21 cellular contexts compared by ENCODE assay signal in genomic region chr6:68008445-68008844, GRCh38.
DNase-seq lines count a peak whose midpoint lies in the region; ATAC-seq and TF ChIP-seq lines count a peak whose summit lies in the region.
"Had no signal": no experiment of that assay in that cellular context is flagged by ENCODE, and none has a peak within 500 bp of the region (broad histone marks: within the 10 kb centered on the region; RNA-seq: fewer than 3 reads in every experiment).

No MANE protein-coding gene starts in this region.

- H3K27me3 Mint-ChIP-seq in activated CD4-positive, alpha-beta memory T cell treated with anti-CD3 and anti-CD28 coated beads for 36 hours, result no peaks in the 10 kb centered on the region
- H3K27me3 Mint-ChIP-seq: activated CD4-positive, alpha-beta T cell treated with anti-CD3 and anti-CD28 coated beads, Interleukin-2, amount 10 ng/mL, durations not matched to agents 7 days and 5 days had no signal

- ATAC-seq in GM18870 (IDR thresholded peaks at IDR 0.05; ENCODE audit: unreplicated experiment) (peak; percentile 63), HG03025 (IDR thresholded peaks at IDR 0.05; ENCODE audit: low FRiP score, unreplicated experiment) (peak; percentile 55)
- ATAC-seq: foreskin keratinocyte, sciatic nerve had no signal

- intact Hi-C loops in activated CD4-positive, alpha-beta memory T cell treated with anti-CD3 and anti-CD28 coated beads for 36 hours (cut with micrococcal nuclease), result no loop called here

- CTCF ChIA-PET in activated CD4-positive, alpha-beta memory T cell treated with anti-CD3 and anti-CD28 coated beads for 36 hours (lab: Charles Lee), result no interaction called here

- H3K4me3 Mint-ChIP-seq in activated CD4-positive, alpha-beta memory T cell treated with anti-CD3 and anti-CD28 coated beads for 36 hours, result no peak overlapping the region
- H3K4me3 Mint-ChIP-seq: activated CD4-positive, alpha-beta T cell treated with anti-CD3 and anti-CD28 coated beads, Interleukin-2, amount 10 ng/mL, durations not matched to agents 7 days and 5 days; neural progenitor cell; T-helper 1 cell treated with Interleukin-12 subunit alpha and Interleukin-12 subunit beta and Interleukin-4 antibody, amounts not matched to agents 30 μg/mL and 1 μg/mL, for 36 hours had no signal

- POLR2A ChIA-PET in activated CD4-positive, alpha-beta memory T cell treated with anti-CD3 and anti-CD28 coated beads for 36 hours (lab: Charles Lee), result no interaction called here

- H3K36me3 Mint-ChIP-seq in activated CD4-positive, alpha-beta memory T cell treated with anti-CD3 and anti-CD28 coated beads for 36 hours, result no peaks in the 10 kb centered on the region
- H3K36me3 Mint-ChIP-seq: neural progenitor cell had no signal

- no peak for TF ChIP-seq CTCF in foreskin fibroblast (IDR thresholded peaks at IDR 0.05; ENCODE audit: low read depth, low read length)

- H3K4me1 Mint-ChIP-seq in activated CD4-positive, alpha-beta memory T cell treated with anti-CD3 and anti-CD28 coated beads for 36 hours (ENCODE audit: low read depth), result no peaks in the 10 kb centered on the region
- H3K4me1 Mint-ChIP-seq: activated CD4-positive, alpha-beta T cell treated with anti-CD3 and anti-CD28 coated beads, Interleukin-2, amount 10 ng/mL, durations not matched to agents 7 days and 5 days; neural progenitor cell had no signal

- DNase-seq in MV-4-11 (lab: John Stamatoyannopoulos, UW), result peak; percentile 77
- DNase-seq in foreskin fibroblast, result peak; percentile 19 to 49
- DNase-seq in DMS 273 (lab: John Stamatoyannopoulos, UW; ENCODE audit: unreplicated experiment), result no peak
- no peak for DNase-seq in HT-29 (ENCODE audit: low spot score)
- no peak for DNase-seq in NCI-H2081 treated with DMSO at 0.1 percent for 48 hours (lab: John Stamatoyannopoulos, UW)
- DNase-seq in activated CD4-positive, alpha-beta memory T cell treated with anti-CD3 and anti-CD28 coated beads for 36 hours, result no peak
- DNase-seq: activated CD4-positive, alpha-beta T cell treated with anti-CD3 and anti-CD28 coated beads, Interleukin-2, amount 10 ng/mL, durations not matched to agents 7 days and 5 days; BE2C; foreskin keratinocyte; mammary epithelial cell; NCI-H510A treated with DMSO at 0.1 percent for 48 hours; RPMI8226; stimulated activated naive CD4-positive, alpha-beta T cell had no signal

- H3K4me3 ChIP-seq in foreskin fibroblast (ENCODE audit: low read depth in 1 of 2, low read length in 2 of 2), result no peak overlapping the region
- H3K4me3 ChIP-seq: ascending aorta, neural progenitor cell, vagina had no signal

- H3K9me3 Mint-ChIP-seq in activated CD4-positive, alpha-beta memory T cell treated with anti-CD3 and anti-CD28 coated beads for 36 hours, result peaks cover 4% of the 10 kb centered on the region
- H3K9me3 Mint-ChIP-seq: neural progenitor cell had no signal

- no peak overlapping the region for H3K27ac Mint-ChIP-seq in activated CD4-positive, alpha-beta memory T cell treated with anti-CD3 and anti-CD28 coated beads for 36 hours
- H3K27ac Mint-ChIP-seq: activated CD4-positive, alpha-beta T cell treated with anti-CD3 and anti-CD28 coated beads, Interleukin-2, amount 10 ng/mL, durations not matched to agents 7 days and 5 days; activated T-helper 2 cell treated with anti-CD3 and anti-CD28 coated beads, Interferon-gamma antibody, Interleukin-2, Interleukin-4, amounts not matched to agents 10 μg/mL and 5 μg/mL and 100 μg/mL, durations not matched to agents 14 hours and 24 hours and 36 hours; neural progenitor cell; T-helper 1 cell treated with Interleukin-12 subunit alpha and Interleukin-12 subunit beta and Interleukin-4 antibody, amounts not matched to agents 30 μg/mL and 1 μg/mL, for 36 hours had no signal

Comparison
In these comparisons a context has a peak if more than half of its experiments do, and no peak if none do; other contexts are left out.
1. DNase-seq: peak in MV-4-11 (single experiment) and foreskin fibroblast (2 of 2); none in DMS 273 (single experiment), HT-29 (single experiment), NCI-H2081 treated with DMSO at 0.1 percent for 48 hours (single experiment) and activated CD4-positive, alpha-beta memory T cell treated with anti-CD3 and anti-CD28 coated beads for 36 hours (single experiment).